11 cellular contexts compared by ENCODE assay signal in the genomic region with DNA sequence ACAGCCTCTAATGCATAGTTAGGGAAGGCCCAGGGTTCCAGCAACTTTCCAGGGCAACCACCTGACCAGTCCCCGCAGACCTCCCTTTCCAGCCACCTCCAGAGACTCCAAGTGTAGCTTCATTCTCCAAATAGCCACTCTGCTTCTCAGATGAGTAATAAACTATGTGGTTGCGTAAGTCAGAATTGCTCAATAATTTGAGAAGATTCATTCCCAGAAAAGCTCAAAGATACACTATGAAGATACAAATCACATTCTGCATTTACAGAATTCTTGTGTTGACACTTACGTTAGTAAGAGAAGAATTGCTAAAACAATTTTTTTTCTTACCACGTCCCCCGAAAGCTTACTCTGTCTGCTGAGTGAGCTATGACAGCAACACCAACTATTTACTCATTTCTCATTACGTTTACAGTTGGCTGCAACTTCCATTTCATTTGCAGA. TPM values are rescaled to one million over a fixed set of nuclear protein-coding genes. Genes with fewer than 3 reads are reported as not detected.
DNase-seq lines count a peak whose midpoint lies in the region; ATAC-seq and TF ChIP-seq lines count a peak whose summit lies in the region.
"Had no signal": no experiment of that assay in that cellular context is flagged by ENCODE, and none has a peak within 500 bp of the region (broad histone marks: within the 10 kb centered on the region; RNA-seq: fewer than 3 reads in every experiment).

No MANE protein-coding gene starts in this region.

- no peaks in the 10 kb centered on the region for H4K20me1 ChIP-seq in hepatocyte (ENCODE audit: insufficient read depth, poor library complexity, severe bottlenecking)

- CTCF ChIA-PET in WTC11 (lab: Charles Lee) = interaction anchor here (0.6 to 1.1 kb wide), 2 partner anchors 126 to 946 kb away, joined by 3 read pairs; no protein-coding TSS in a partner anchor

- H3K36me3 Mint-ChIP-seq in WTC11 = no peaks in the 10 kb centered on the region

- H3K9me3 Mint-ChIP-seq in WTC11 = no peaks in the 10 kb centered on the region
- H3K9me3 Mint-ChIP-seq: activated T-cell treated with anti-CD3 and anti-CD28 coated beads, Interleukin-2, amount 50 U/mL, for 4 hours had no signal

- TF ChIP-seq EP300 in transverse colon (IDR thresholded peaks at IDR 0.05; ENCODE audit: low read depth) = peak; percentile 60

- in situ Hi-C loops in transverse colon (cut with MboI; ENCODE audit: low pct_ligation_motif_present in 1 of 4, low pct_unique_long_range_greater_than_20kb in 1 of 4, low sequenced_read_pairs in 3 of 4) = no loop called here

- no peaks in the 10 kb centered on the region for H3K9me2 ChIP-seq in hepatocyte (replicated peaks; ENCODE audit: insufficient read depth)

- no peaks in the 10 kb centered on the region for H3K9me3 ChIP-seq in hepatocyte (ENCODE audit: low read depth)
- no peaks in the 10 kb centered on the region for H3K9me3 ChIP-seq in transverse colon

- POLR2A ChIA-PET in WTC11 (lab: Charles Lee) = no interaction called here

- H3K4me1 ChIP-seq in hepatocyte (ENCODE audit: insufficient read depth) (peaks cover 4% of the 10 kb centered on the region), transverse colon (peaks cover 0 to 2% (median under 1%) of the 10 kb centered on the region in 4 donors)

- no peak overlapping the region for H2AFZ ChIP-seq in hepatocyte

- peak overlapping the region; percentile 41 for H3K27ac ChIP-seq in hepatocyte
- peak overlapping the region; percentile 46 to 77 (median 66) for H3K27ac ChIP-seq in transverse colon
- H3K27ac ChIP-seq: 22Rv1 had no signal

- no peak for TF ChIP-seq CTCF in WTC11 (IDR thresholded peaks at IDR 0.05)
- no peak for TF ChIP-seq CTCF in hepatocyte (IDR thresholded peaks at IDR 0.05; ENCODE audit: poor library complexity)
- no peak for TF ChIP-seq CTCF in transverse colon (IDR thresholded peaks at IDR 0.05)

- peak overlapping the region; percentile 17 for H3K4me2 ChIP-seq in hepatocyte

- DNase-seq in SIG-M5 treated with dmso at 0.1 percent for 504 hours (lab: John Stamatoyannopoulos, UW; ENCODE audit: unreplicated experiment) (peak; percentile 77), SIG-M5 (lab: John Stamatoyannopoulos, UW) (no peak), WTC11 (ENCODE audit: low spot score) (no peak), hepatocyte (ENCODE audit: low spot score) (peak; percentile 72), transverse colon (no peak), NCI-H1694 treated with DMSO at 0.1 percent for 48 hours (lab: John Stamatoyannopoulos, UW) (no peak)
- DNase-seq in activated naive CD4-positive, alpha-beta T cell (lab: John Stamatoyannopoulos, UW) = no peak
- DNase-seq: activated T-cell treated with anti-CD3 and anti-CD28 coated beads, Interleukin-2, amount 50 U/mL, for 4 hours; NCI-H345 had no signal

- no peaks in the 10 kb centered on the region for H3K36me3 ChIP-seq in hepatocyte (replicated peaks; ENCODE audit: insufficient read depth, low read depth)
- no peaks in the 10 kb centered on the region for H3K36me3 ChIP-seq in transverse colon

- H3K79me2 ChIP-seq in hepatocyte = no peaks in the 10 kb centered on the region

- no peak overlapping the region for H3K27ac Mint-ChIP-seq in WTC11

- intact Hi-C loops in transverse colon (cut with DNase I; ENCODE audit: low total_unique reads) = loop anchor here (10.0 kb wide), 1 partner anchor 125 kb away; no protein-coding TSS in a partner anchor

- H3K4me3 ChIP-seq in hepatocyte (no peak overlapping the region), transverse colon (no peak overlapping the region)

- H3K27me3 Mint-ChIP-seq in WTC11 (ENCODE audit: low read depth) = peaks cover 2% of the 10 kb centered on the region; the same call in 1 of the 2 replicates

- ATAC-seq in WTC11 (no peak), GM21381 (IDR thresholded peaks at IDR 0.05; ENCODE audit: unreplicated experiment) (no peak)

- H3K27me3 ChIP-seq in hepatocyte (no peaks in the 10 kb centered on the region), transverse colon (peaks cover 5% of the 10 kb centered on the region)

- H3K4me3 Mint-ChIP-seq in WTC11 = no peak overlapping the region
- H3K4me3 Mint-ChIP-seq: activated T-cell treated with anti-CD3 and anti-CD28 coated beads, Interleukin-2, amount 50 U/mL, for 4 hours had no signal

- H3K4me1 Mint-ChIP-seq in WTC11 = peaks cover 11% of the 10 kb centered on the region

- WGBS in hepatocyte (ENCODE audit: low lambda C conversion rate, missing lambda C conversion rate) = 45% methylated on average over 6 of the region's 6 CpGs
- 52 to 59% methylated on average over 6 of the region's 6 CpGs for WGBS in transverse colon (ENCODE audit: low coverage in 1 of 2), 2 donors

- TF ChIP-seq POLR2A in transverse colon (IDR thresholded peaks at IDR 0.05) = no peak

TF ChIP-seq in WTC11, 78 proteins besides CTCF, POLR2A, EP300 and RAD21:
- TF ChIP-seq KAT7 (CRISPR knock-in tag; IDR thresholded peaks at IDR 0.05; ENCODE audit: borderline replicate concordance) = no peak
- no peak for TF ChIP-seq ZNF138 (CRISPR knock-in tag; conservative IDR thresholded peaks at IDR 0.05)
- TF ChIP-seq, protein P1, sequence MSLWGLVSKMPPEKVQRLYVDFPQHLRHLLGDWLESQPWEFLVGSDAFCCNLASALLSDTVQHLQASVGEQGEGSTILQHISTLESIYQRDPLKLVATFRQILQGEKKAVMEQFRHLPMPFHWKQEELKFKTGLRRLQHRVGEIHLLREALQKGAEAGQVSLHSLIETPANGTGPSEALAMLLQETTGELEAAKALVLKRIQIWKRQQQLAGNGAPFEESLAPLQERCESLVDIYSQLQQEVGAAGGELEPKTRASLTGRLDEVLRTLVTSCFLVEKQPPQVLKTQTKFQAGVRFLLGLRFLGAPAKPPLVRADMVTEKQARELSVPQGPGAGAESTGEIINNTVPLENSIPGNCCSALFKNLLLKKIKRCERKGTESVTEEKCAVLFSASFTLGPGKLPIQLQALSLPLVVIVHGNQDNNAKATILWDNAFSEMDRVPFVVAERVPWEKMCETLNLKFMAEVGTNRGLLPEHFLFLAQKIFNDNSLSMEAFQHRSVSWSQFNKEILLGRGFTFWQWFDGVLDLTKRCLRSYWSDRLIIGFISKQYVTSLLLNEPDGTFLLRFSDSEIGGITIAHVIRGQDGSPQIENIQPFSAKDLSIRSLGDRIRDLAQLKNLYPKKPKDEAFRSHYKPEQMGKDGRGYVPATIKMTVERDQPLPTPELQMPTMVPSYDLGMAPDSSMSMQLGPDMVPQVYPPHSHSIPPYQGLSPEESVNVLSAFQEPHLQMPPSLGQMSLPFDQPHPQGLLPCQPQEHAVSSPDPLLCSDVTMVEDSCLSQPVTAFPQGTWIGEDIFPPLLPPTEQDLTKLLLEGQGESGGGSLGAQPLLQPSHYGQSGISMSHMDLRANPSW (CRISPR knock-in tag; conservative IDR thresholded peaks at IDR 0.05; ENCODE audit: low read depth) = no peak
- TF ChIP-seq MYBL2 (CRISPR knock-in tag; IDR thresholded peaks at IDR 0.05) = no peak
- peak; percentile 65 for TF ChIP-seq GABPB1 (CRISPR knock-in tag; IDR thresholded peaks at IDR 0.05)
- TF ChIP-seq, protein P2, sequence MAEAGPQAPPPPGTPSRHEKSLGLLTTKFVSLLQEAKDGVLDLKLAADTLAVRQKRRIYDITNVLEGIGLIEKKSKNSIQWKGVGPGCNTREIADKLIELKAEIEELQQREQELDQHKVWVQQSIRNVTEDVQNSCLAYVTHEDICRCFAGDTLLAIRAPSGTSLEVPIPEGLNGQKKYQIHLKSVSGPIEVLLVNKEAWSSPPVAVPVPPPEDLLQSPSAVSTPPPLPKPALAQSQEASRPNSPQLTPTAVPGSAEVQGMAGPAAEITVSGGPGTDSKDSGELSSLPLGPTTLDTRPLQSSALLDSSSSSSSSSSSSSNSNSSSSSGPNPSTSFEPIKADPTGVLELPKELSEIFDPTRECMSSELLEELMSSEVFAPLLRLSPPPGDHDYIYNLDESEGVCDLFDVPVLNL (CRISPR knock-in tag; IDR thresholded peaks at IDR 0.05; ENCODE audit: borderline replicate concordance, low read depth) = no peak

RNA-seq across cellular contexts. Expression of gene LATS2, which starts 8.2 kb away (rescaled TPM):
- total RNA-seq in WTC11 (2021) = 27.5 to 31.2 TPM (median 28.9 TPM) in 3 replicates
- total RNA-seq in hepatocyte = 15.5 and 17.1 TPM in 2 replicates
- polyA plus RNA-seq in hepatocyte = 5.6 and 6.2 TPM in 2 replicates
- total RNA-seq in transverse colon = 10 to 100 TPM in 3 of 4 donors, 1 to 10 TPM in 1; 8.9 to 15.7 (median 12.5) TPM

Comparison
In these comparisons a context has a peak if more than half of its experiments do, and no peak if none do; other contexts are left out.
1. DNase-seq: peak in SIG-M5 treated with dmso at 0.1 percent for 504 hours (single experiment) and hepatocyte (single experiment); none in SIG-M5 (single experiment), WTC11 (single experiment), transverse colon (single experiment), activated naive CD4-positive, alpha-beta T cell (0 of 4) and NCI-H1694 treated with DMSO at 0.1 percent for 48 hours (single experiment).